20 cellular contexts compared by ENCODE assay signal in genomic region chr1:222844108-222844779, GRCh38. TPM values are rescaled to one million over a fixed set of nuclear protein-coding genes. Genes with fewer than 3 reads are reported as not detected.
A peak's percentile ranks its signal among the peaks of the same experiment; 100 is the strongest.
DNase-seq lines count a peak whose midpoint lies in the region; ATAC-seq, FAIRE-seq and TF ChIP-seq lines count a peak whose summit lies in the region.
"Had no signal": no experiment of that assay in that cellular context is flagged by ENCODE, and none has a peak within 500 bp of the region (broad histone marks: within the 10 kb centered on the region; RNA-seq: fewer than 3 reads in every experiment).

No MANE protein-coding gene starts in this region.

- no peak for TF ChIP-seq EP300 in esophagus muscularis mucosa (IDR thresholded peaks at IDR 0.05)

- ATAC-seq in GM21737 (IDR thresholded peaks at IDR 0.05; ENCODE audit: unreplicated experiment), result no peak

- DNase-seq in NCI-H2171 treated with DMSO at 0.1 percent for 48 hours (lab: John Stamatoyannopoulos, UW) (peak; percentile 21), NCI-H2171 (lab: John Stamatoyannopoulos, UW) (no peak), kidney (no peak), uterus (no peak), esophagus muscularis mucosa (ENCODE audit: extremely low spot score) (no peak)
- no peak for DNase-seq in activated naive CD8-positive, alpha-beta T cell treated with anti-CD3 and anti-CD28 coated beads for 36 hours
- DNase-seq: 8988T; activated CD4-positive, alpha-beta T cell treated with anti-CD3 and anti-CD28 coated beads, Interleukin-2, amount 50 U/mL, for 48 hours; anterior cingulate cortex; CD8-positive, alpha-beta memory T cell; dermis blood vessel endothelial cell; foreskin melanocyte; naive B cell; NCI-H345; stimulated activated CD4-positive, alpha-beta T cell treated with anti-CD3 and anti-CD28 coated beads, Interleukin-2, amount 100 ng/mL, for 48 hours; upper lobe of left lung had no signal

- no peaks in the 10 kb centered on the region for H3K9me3 Mint-ChIP-seq in activated naive CD8-positive, alpha-beta T cell treated with anti-CD3 and anti-CD28 coated beads for 36 hours
- H3K9me3 Mint-ChIP-seq: activated T-helper 1 cell treated with anti-CD3 and anti-CD28 coated beads, Interleukin-12 subunit alpha, Interleukin-12 subunit beta, Interleukin-2, Interleukin-4 antibody, amounts not matched to agents 30 ng/mL and 10 ng/mL and 1 ng/mL, durations not matched to agents 14 hours and 24 hours and 36 hours; CD8-positive, alpha-beta memory T cell; naive B cell had no signal

- no peak for FAIRE-seq in kidney (lab: Jason Lieb, UNC)

- peaks cover 3% of the 10 kb centered on the region for H3K4me1 Mint-ChIP-seq in activated naive CD8-positive, alpha-beta T cell treated with anti-CD3 and anti-CD28 coated beads for 36 hours

- H3K27me3 ChIP-seq in endocrine pancreas (ENCODE audit: control insufficient read depth, insufficient read depth, low read length) (no peaks in the 10 kb centered on the region), uterus (no peaks in the 10 kb centered on the region), esophagus muscularis mucosa (no peaks in the 10 kb centered on the region)
- H3K27me3 ChIP-seq: right atrium auricular region, upper lobe of left lung had no signal

- H3K4me1 ChIP-seq in endocrine pancreas (ENCODE audit: control insufficient read depth, insufficient read depth, low read length) (peaks cover 31% of the 10 kb centered on the region), kidney (ENCODE audit: control insufficient read depth in 1 of 2, insufficient read depth in 1 of 2, low read depth in 1 of 2, low read length in 2 of 2) (no peaks in the 10 kb centered on the region), uterus (no peaks in the 10 kb centered on the region), esophagus muscularis mucosa (peaks cover 0 to 12% (median 0%) of the 10 kb centered on the region in 4 donors)
- H3K4me1 ChIP-seq: right atrium auricular region had no signal

- H3K36me3 Mint-ChIP-seq in activated naive CD8-positive, alpha-beta T cell treated with anti-CD3 and anti-CD28 coated beads for 36 hours, result peaks cover 10% of the 10 kb centered on the region
- H3K36me3 Mint-ChIP-seq: naive B cell had no signal

- H3K9ac ChIP-seq in endocrine pancreas (ENCODE audit: control insufficient read depth, insufficient read depth, low read length) (no peak overlapping the region), kidney (ENCODE audit: low read length in 2 of 2) (peak overlapping the region in 1 of 2 donors; percentile 13)

- H3K4me3 Mint-ChIP-seq in activated naive CD8-positive, alpha-beta T cell treated with anti-CD3 and anti-CD28 coated beads for 36 hours, result no peak overlapping the region
- H3K4me3 Mint-ChIP-seq: activated T-helper 1 cell treated with anti-CD3 and anti-CD28 coated beads, Interleukin-12 subunit alpha, Interleukin-12 subunit beta, Interleukin-2, Interleukin-4 antibody, amounts not matched to agents 30 ng/mL and 10 ng/mL and 1 ng/mL, durations not matched to agents 14 hours and 24 hours and 36 hours; CD8-positive, alpha-beta memory T cell; naive B cell had no signal

- no peaks in the 10 kb centered on the region for H3K36me3 ChIP-seq in endocrine pancreas (ENCODE audit: control insufficient read depth, insufficient read depth, low read length)
- H3K36me3 ChIP-seq in kidney (ENCODE audit: control insufficient read depth in 1 of 2, insufficient read depth in 2 of 2, low read length in 2 of 2), result no peaks in the 10 kb centered on the region
- no peaks in the 10 kb centered on the region for H3K36me3 ChIP-seq in uterus
- H3K36me3 ChIP-seq in esophagus muscularis mucosa, result no peaks in the 10 kb centered on the region
- H3K36me3 ChIP-seq: right atrium auricular region, upper lobe of left lung had no signal

- H3K27me3 Mint-ChIP-seq in activated naive CD8-positive, alpha-beta T cell treated with anti-CD3 and anti-CD28 coated beads for 36 hours, result no peaks in the 10 kb centered on the region
- H3K27me3 Mint-ChIP-seq: CD8-positive, alpha-beta memory T cell; naive B cell had no signal

- H3K4me3 ChIP-seq in endocrine pancreas (ENCODE audit: control insufficient read depth, insufficient read depth, low read length) (peak overlapping the region; percentile 85), kidney (ENCODE audit: low read length in 2 of 2) (peak overlapping the region in 1 of 2 donors; percentile 11), uterus (no peak overlapping the region), esophagus muscularis mucosa (no peak overlapping the region)
- H3K4me3 ChIP-seq: right atrium auricular region, upper lobe of left lung had no signal

- TF ChIP-seq POLR2A in uterus (IDR thresholded peaks at IDR 0.05), result no peak
- TF ChIP-seq POLR2A in esophagus muscularis mucosa (IDR thresholded peaks at IDR 0.05; ENCODE audit: low read depth), result no peak

- WGBS in esophagus muscularis mucosa, result 84% methylated on average over 5 of the region's 5 CpGs

- H3K27ac Mint-ChIP-seq in activated naive CD8-positive, alpha-beta T cell treated with anti-CD3 and anti-CD28 coated beads for 36 hours, result no peak overlapping the region
- H3K27ac Mint-ChIP-seq: activated T-helper 1 cell treated with anti-CD3 and anti-CD28 coated beads, Interleukin-12 subunit alpha, Interleukin-12 subunit beta, Interleukin-2, Interleukin-4 antibody, amounts not matched to agents 30 ng/mL and 10 ng/mL and 1 ng/mL, durations not matched to agents 14 hours and 24 hours and 36 hours; CD8-positive, alpha-beta memory T cell had no signal

- intact Hi-C loops in kidney (cut with DNase I) (no loop called here), uterus (cut with DNase I; ENCODE audit: low total_unique reads) (no loop called here), esophagus muscularis mucosa (cut with DNase I) (no loop called here)

- no peaks in the 10 kb centered on the region for H3K9me3 ChIP-seq in endocrine pancreas (ENCODE audit: control insufficient read depth, low read length)
- no peaks in the 10 kb centered on the region for H3K9me3 ChIP-seq in kidney (ENCODE audit: control insufficient read depth in 1 of 2, low read length in 2 of 2)
- H3K9me3 ChIP-seq in uterus, result no peaks in the 10 kb centered on the region
- H3K9me3 ChIP-seq in esophagus muscularis mucosa, result no peaks in the 10 kb centered on the region
- H3K9me3 ChIP-seq: right atrium auricular region, upper lobe of left lung had no signal

- no peak for TF ChIP-seq CTCF in kidney (IDR thresholded peaks at IDR 0.05; ENCODE audit: borderline replicate concordance, extremely low read depth, insufficient read depth)
- TF ChIP-seq CTCF in uterus (IDR thresholded peaks at IDR 0.05), result no peak
- TF ChIP-seq CTCF in esophagus muscularis mucosa (IDR thresholded peaks at IDR 0.05), result no peak

- H3K27ac ChIP-seq in kidney (ENCODE audit: low read depth in 2 of 2, low read length in 2 of 2), result peak overlapping the region; percentile 8 to 52
- peak overlapping the region; percentile 52 to 83 for H3K27ac ChIP-seq in uterus
- no peak overlapping the region for H3K27ac ChIP-seq in esophagus muscularis mucosa (replicated peaks in 1 of 4)
- H3K27ac ChIP-seq: right atrium auricular region, upper lobe of left lung had no signal

RNA-seq across cellular contexts. Expression of gene DISP1, which starts 29.4 kb away (rescaled TPM):
- total RNA-seq in kidney (17.5 TPM), uterus (10 to 100 TPM in 3 of 4 donors, 1 to 10 TPM in 1; 10.0 to 19.5 (median 16.0) TPM), esophagus muscularis mucosa (10 to 100 TPM in 2 of 4 donors, 1 to 10 TPM in 2; 9.3 to 14.1 (median 10.8) TPM)
- polyA plus RNA-seq in kidney (ENCODE audit: insufficient read depth, low read depth, low replicate concordance), result 7.0 TPM
- 1 to 10 TPM; 1.6 to 1.9 TPM for total RNA-seq in activated naive CD8-positive, alpha-beta T cell treated with anti-CD3 and anti-CD28 coated beads for 36 hours

Comparison
In these comparisons a context has a peak if more than half of its experiments do, and no peak if none do; other contexts are left out.
1. H3K27ac ChIP-seq: peak in kidney (2 of 2) and uterus (2 of 2); none in esophagus muscularis mucosa (0 of 4).